Comparison of ENCODE assay signal across 29 cellular contexts in genomic region chr1:157262422-157262821, GRCh38.
"Had no signal": no experiment of that assay in that cellular context is flagged by ENCODE, and none has a peak within 500 bp of the region (broad histone marks: within the 10 kb centered on the region; RNA-seq: fewer than 3 reads in every experiment).

No MANE protein-coding gene starts in this region.

- H3K9me3 ChIP-seq: ovary, psoas muscle, right lobe of liver, sigmoid colon, thoracic aorta, thyroid gland, upper lobe of left lung, vagina had no signal

- H3K36me3 ChIP-seq: neural progenitor cell, ovary, right lobe of liver, sigmoid colon, suprapubic skin, thoracic aorta, thyroid gland, tibial nerve, upper lobe of left lung, vagina had no signal

- H3K9me3 Mint-ChIP-seq: natural killer cell; neural progenitor cell; stimulated activated memory B cell treated with anti-CD40 and anti-IgM and Interleukin-4, amounts not matched to agents 10 μg/mL and 1 μg/mL and 100 μg/mL, for 72 hours had no signal

- H3K9ac ChIP-seq: neural progenitor cell, parathyroid adenoma had no signal

- ATAC-seq: natural killer cell; psoas muscle; right cardiac atrium; right lobe of liver; stimulated activated memory B cell treated with anti-CD40 and anti-IgM and Interleukin-4, amounts not matched to agents 10 μg/mL and 1 μg/mL and 100 μg/mL, for 72 hours; stimulated activated naive CD8-positive, alpha-beta T cell treated with anti-CD3 and anti-CD28 coated beads, Interleukin-15, amount 100 ng/mL, for 72 hours; stimulated activated naive CD8-positive, alpha-beta T cell treated with anti-CD3 and anti-CD28 coated beads, Interleukin-15, Interleukin-2, amounts not matched to agents 100 U/mL and 50 U/mL, for 24 hours had no signal

- H3K27me3 Mint-ChIP-seq: progenitor cell of endocrine pancreas; stimulated activated memory B cell treated with anti-CD40 and anti-IgM and Interleukin-4, amounts not matched to agents 10 μg/mL and 1 μg/mL and 100 μg/mL, for 72 hours had no signal

- DNase-seq: natural killer cell; occipital lobe; ovary; posterior cingulate gyrus; psoas muscle; right cardiac atrium; right lobe of liver; sigmoid colon; small intestine; stimulated activated CD4-positive, alpha-beta T cell treated with anti-CD3 and anti-CD28 coated beads, Interleukin-1b, Interleukin-23, amount 100 ng/mL, for 48 hours; stimulated activated CD4-positive, alpha-beta T cell treated with anti-CD3 and anti-CD28 coated beads, Interleukin-4, amount 100 ng/mL, for 1 hour; stimulated activated CD4-positive, alpha-beta T cell treated with anti-CD3 and anti-CD28 coated beads, Interleukin-4, amount 100 ng/mL, for 4 hours; stimulated activated CD8-positive, alpha-beta memory T cell treated with anti-CD3 and anti-CD28 coated beads, Interleukin-4, amount 100 ng/mL, for 48 hours; stimulated activated naive CD4-positive, alpha-beta T cell; stimulated activated naive CD8-positive, alpha-beta T cell treated with anti-CD3 and anti-CD28 coated beads, Interleukin-15, amount 100 ng/mL, for 72 hours; stimulated activated naive CD8-positive, alpha-beta T cell treated with anti-CD3 and anti-CD28 coated beads, Interleukin-15, Interleukin-2, amounts not matched to agents 100 U/mL and 50 U/mL, for 24 hours; substantia nigra; thyroid gland; trophoblast cell; upper lobe of left lung had no signal

- H3K4me1 Mint-ChIP-seq: natural killer cell; nephron; neural progenitor cell; stimulated activated naive CD8-positive, alpha-beta T cell treated with anti-CD3 and anti-CD28 coated beads, Interleukin-15, amount 100 ng/mL, for 72 hours had no signal

- H3K36me3 Mint-ChIP-seq: natural killer cell; neural progenitor cell; stimulated activated memory B cell treated with anti-CD40 and anti-IgM and Interleukin-4, amounts not matched to agents 10 μg/mL and 1 μg/mL and 100 μg/mL, for 72 hours had no signal

- H3K27me3 ChIP-seq: neural progenitor cell, ovary, right lobe of liver, sigmoid colon, thyroid gland, tibial nerve, upper lobe of left lung, vagina had no signal

- H3K27ac ChIP-seq: neural progenitor cell, ovary, parathyroid adenoma, psoas muscle, right lobe of liver, sigmoid colon, suprapubic skin, thoracic aorta, thyroid gland, tibial nerve, upper lobe of left lung, vagina had no signal

- H3K4me1 ChIP-seq: neural progenitor cell, parathyroid adenoma, psoas muscle, right lobe of liver, sigmoid colon, suprapubic skin, thyroid gland, tibial nerve, upper lobe of left lung, vagina had no signal

- H3K4me3 Mint-ChIP-seq: natural killer cell; nephron; neural progenitor cell; stimulated activated memory B cell treated with anti-CD40 and anti-IgM and Interleukin-4, amounts not matched to agents 10 μg/mL and 1 μg/mL and 100 μg/mL, for 72 hours; stimulated activated naive CD8-positive, alpha-beta T cell treated with anti-CD3 and anti-CD28 coated beads, Interleukin-15, amount 100 ng/mL, for 72 hours had no signal

- H3K27ac Mint-ChIP-seq: natural killer cell; nephron; neural progenitor cell; progenitor cell of endocrine pancreas; stimulated activated memory B cell treated with anti-CD40 and anti-IgM and Interleukin-4, amounts not matched to agents 10 μg/mL and 1 μg/mL and 100 μg/mL, for 72 hours; stimulated activated naive CD8-positive, alpha-beta T cell treated with anti-CD3 and anti-CD28 coated beads, Interleukin-15, amount 100 ng/mL, for 72 hours had no signal

- H3K4me3 ChIP-seq: neural progenitor cell, ovary, psoas muscle, right lobe of liver, sigmoid colon, suprapubic skin, thoracic aorta, thyroid gland, tibial nerve, upper lobe of left lung, vagina had no signal
